In the genomic region with DNA sequence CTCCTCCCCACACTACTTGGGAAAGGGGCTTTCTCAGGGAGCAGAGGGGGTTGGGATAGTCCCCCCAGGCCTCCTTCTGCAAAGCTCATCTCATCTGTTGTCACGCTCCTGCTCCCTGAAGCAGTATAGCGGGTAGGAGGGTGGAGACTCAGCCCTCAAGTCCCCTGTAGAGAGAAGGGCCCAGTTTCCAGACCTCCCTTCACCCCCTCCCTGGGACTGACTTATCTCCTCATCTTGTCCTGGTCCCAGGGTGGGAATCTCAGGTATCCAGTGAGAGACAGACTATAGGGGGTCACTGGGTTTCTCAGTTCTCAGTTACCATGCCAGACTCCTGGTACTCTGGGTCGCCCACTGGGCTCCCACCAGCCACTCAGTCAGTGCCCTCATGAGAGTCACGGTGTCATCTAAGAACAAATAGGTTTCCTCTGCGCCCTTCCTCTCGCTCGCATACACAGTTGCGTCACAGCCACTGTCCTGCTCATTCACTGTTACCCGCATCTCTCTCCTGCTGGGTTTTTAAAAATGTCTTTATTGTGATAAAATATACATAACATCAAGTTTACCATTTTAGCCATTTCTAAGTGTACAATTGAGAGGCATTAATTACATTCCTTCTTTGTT, we compare ENCODE assay signal across 2 cellular contexts.
TF ChIP-seq lines count a peak whose summit lies in the region.

No MANE protein-coding gene starts in this region.

TF ChIP-seq in SK-N-SH, 30 proteins besides CTCF, POLR2A, EP300 and RAD21:
- TF ChIP-seq MAX (IDR thresholded peaks at IDR 0.05; ENCODE audit: low read depth), result no peak
- no peak for TF ChIP-seq FOSL2 (IDR thresholded peaks at IDR 0.05; ENCODE audit: borderline replicate concordance, low read depth)
- no peak for TF ChIP-seq EZH2phosphoT487 (IDR thresholded peaks at IDR 0.05; ENCODE audit: borderline replicate concordance, low read depth)
- no peak for TF ChIP-seq TEAD4 (IDR thresholded peaks at IDR 0.05; ENCODE audit: borderline replicate concordance, insufficient read depth)
- TF ChIP-seq, protein P1, sequence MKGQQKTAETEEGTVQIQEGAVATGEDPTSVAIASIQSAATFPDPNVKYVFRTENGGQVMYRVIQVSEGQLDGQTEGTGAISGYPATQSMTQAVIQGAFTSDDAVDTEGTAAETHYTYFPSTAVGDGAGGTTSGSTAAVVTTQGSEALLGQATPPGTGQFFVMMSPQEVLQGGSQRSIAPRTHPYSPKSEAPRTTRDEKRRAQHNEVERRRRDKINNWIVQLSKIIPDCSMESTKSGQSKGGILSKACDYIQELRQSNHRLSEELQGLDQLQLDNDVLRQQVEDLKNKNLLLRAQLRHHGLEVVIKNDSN (IDR thresholded peaks at IDR 0.05; ENCODE audit: borderline replicate concordance, low read depth), result no peak
- no peak for TF ChIP-seq YY1 (IDR thresholded peaks at IDR 0.05; ENCODE audit: low read depth)
- TF ChIP-seq, protein P2, sequence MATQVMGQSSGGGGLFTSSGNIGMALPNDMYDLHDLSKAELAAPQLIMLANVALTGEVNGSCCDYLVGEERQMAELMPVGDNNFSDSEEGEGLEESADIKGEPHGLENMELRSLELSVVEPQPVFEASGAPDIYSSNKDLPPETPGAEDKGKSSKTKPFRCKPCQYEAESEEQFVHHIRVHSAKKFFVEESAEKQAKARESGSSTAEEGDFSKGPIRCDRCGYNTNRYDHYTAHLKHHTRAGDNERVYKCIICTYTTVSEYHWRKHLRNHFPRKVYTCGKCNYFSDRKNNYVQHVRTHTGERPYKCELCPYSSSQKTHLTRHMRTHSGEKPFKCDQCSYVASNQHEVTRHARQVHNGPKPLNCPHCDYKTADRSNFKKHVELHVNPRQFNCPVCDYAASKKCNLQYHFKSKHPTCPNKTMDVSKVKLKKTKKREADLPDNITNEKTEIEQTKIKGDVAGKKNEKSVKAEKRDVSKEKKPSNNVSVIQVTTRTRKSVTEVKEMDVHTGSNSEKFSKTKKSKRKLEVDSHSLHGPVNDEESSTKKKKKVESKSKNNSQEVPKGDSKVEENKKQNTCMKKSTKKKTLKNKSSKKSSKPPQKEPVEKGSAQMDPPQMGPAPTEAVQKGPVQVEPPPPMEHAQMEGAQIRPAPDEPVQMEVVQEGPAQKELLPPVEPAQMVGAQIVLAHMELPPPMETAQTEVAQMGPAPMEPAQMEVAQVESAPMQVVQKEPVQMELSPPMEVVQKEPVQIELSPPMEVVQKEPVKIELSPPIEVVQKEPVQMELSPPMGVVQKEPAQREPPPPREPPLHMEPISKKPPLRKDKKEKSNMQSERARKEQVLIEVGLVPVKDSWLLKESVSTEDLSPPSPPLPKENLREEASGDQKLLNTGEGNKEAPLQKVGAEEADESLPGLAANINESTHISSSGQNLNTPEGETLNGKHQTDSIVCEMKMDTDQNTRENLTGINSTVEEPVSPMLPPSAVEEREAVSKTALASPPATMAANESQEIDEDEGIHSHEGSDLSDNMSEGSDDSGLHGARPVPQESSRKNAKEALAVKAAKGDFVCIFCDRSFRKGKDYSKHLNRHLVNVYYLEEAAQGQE (IDR thresholded peaks at IDR 0.05; ENCODE audit: low read depth, low read length), result no peak
- TF ChIP-seq TCF12 (IDR thresholded peaks at IDR 0.05), result no peak
- no peak for TF ChIP-seq NFIC (IDR thresholded peaks at IDR 0.05; ENCODE audit: borderline replicate concordance)
- no peak for TF ChIP-seq TAF1 (IDR thresholded peaks at IDR 0.05; ENCODE audit: borderline replicate concordance, low read depth, low read length)
- no peak for TF ChIP-seq CHD2 (IDR thresholded peaks at IDR 0.05; ENCODE audit: low read length, partially characterized antibody)
- no peak for TF ChIP-seq FOXM1 (IDR thresholded peaks at IDR 0.05; ENCODE audit: low read depth)
- TF ChIP-seq MEF2A (IDR thresholded peaks at IDR 0.05; ENCODE audit: borderline replicate concordance, low read depth), result no peak
- TF ChIP-seq GATA2 (CRISPR knock-in tag; IDR thresholded peaks at IDR 0.05), result no peak
- no peak for TF ChIP-seq GABPA (IDR thresholded peaks at IDR 0.05; ENCODE audit: low read depth)
- TF ChIP-seq, protein P3, sequence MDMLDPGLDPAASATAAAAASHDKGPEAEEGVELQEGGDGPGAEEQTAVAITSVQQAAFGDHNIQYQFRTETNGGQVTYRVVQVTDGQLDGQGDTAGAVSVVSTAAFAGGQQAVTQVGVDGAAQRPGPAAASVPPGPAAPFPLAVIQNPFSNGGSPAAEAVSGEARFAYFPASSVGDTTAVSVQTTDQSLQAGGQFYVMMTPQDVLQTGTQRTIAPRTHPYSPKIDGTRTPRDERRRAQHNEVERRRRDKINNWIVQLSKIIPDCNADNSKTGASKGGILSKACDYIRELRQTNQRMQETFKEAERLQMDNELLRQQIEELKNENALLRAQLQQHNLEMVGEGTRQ (IDR thresholded peaks at IDR 0.05; ENCODE audit: borderline replicate concordance, low read depth, low read length), result no peak
- no peak for TF ChIP-seq PBX3 (IDR thresholded peaks at IDR 0.05)

TF ChIP-seq in SK-N-SH treated with all-trans-retinoic acid at 6 μM for 48 hours, 23 proteins besides CTCF, POLR2A, EP300 and RAD21:
- no peak for TF ChIP-seq ESRRG (CRISPR knock-in tag; IDR thresholded peaks at IDR 0.05)
- no peak for TF ChIP-seq GLIS3 (CRISPR knock-in tag; IDR thresholded peaks at IDR 0.05)
- TF ChIP-seq, protein P4, sequence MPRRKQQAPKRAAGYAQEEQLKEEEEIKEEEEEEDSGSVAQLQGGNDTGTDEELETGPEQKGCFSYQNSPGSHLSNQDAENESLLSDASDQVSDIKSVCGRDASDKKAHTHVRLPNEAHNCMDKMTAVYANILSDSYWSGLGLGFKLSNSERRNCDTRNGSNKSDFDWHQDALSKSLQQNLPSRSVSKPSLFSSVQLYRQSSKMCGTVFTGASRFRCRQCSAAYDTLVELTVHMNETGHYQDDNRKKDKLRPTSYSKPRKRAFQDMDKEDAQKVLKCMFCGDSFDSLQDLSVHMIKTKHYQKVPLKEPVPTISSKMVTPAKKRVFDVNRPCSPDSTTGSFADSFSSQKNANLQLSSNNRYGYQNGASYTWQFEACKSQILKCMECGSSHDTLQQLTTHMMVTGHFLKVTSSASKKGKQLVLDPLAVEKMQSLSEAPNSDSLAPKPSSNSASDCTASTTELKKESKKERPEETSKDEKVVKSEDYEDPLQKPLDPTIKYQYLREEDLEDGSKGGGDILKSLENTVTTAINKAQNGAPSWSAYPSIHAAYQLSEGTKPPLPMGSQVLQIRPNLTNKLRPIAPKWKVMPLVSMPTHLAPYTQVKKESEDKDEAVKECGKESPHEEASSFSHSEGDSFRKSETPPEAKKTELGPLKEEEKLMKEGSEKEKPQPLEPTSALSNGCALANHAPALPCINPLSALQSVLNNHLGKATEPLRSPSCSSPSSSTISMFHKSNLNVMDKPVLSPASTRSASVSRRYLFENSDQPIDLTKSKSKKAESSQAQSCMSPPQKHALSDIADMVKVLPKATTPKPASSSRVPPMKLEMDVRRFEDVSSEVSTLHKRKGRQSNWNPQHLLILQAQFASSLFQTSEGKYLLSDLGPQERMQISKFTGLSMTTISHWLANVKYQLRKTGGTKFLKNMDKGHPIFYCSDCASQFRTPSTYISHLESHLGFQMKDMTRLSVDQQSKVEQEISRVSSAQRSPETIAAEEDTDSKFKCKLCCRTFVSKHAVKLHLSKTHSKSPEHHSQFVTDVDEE (CRISPR knock-in tag; IDR thresholded peaks at IDR 0.05), result no peak
- no peak for TF ChIP-seq SNAI2 (CRISPR knock-in tag; IDR thresholded peaks at IDR 0.05)
- TF ChIP-seq, protein P5, sequence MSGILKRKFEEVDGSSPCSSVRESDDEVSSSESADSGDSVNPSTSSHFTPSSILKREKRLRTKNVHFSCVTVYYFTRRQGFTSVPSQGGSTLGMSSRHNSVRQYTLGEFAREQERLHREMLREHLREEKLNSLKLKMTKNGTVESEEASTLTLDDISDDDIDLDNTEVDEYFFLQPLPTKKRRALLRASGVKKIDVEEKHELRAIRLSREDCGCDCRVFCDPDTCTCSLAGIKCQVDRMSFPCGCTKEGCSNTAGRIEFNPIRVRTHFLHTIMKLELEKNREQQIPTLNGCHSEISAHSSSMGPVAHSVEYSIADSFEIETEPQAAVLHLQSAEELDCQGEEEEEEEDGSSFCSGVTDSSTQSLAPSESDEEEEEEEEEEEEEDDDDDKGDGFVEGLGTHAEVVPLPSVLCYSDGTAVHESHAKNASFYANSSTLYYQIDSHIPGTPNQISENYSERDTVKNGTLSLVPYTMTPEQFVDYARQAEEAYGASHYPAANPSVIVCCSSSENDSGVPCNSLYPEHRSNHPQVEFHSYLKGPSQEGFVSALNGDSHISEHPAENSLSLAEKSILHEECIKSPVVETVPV (CRISPR knock-in tag; IDR thresholded peaks at IDR 0.05), result no peak
- no peak for TF ChIP-seq ZFP30 (CRISPR knock-in tag; IDR thresholded peaks at IDR 0.05)
- no peak for TF ChIP-seq CSDC2 (CRISPR knock-in tag; IDR thresholded peaks at IDR 0.05)
- TF ChIP-seq TCF4 (CRISPR knock-in tag; IDR thresholded peaks at IDR 0.05; ENCODE audit: borderline replicate concordance), result no peak
- TF ChIP-seq ISL1 (CRISPR knock-in tag; IDR thresholded peaks at IDR 0.05), result no peak
- no peak for TF ChIP-seq BACH2 (CRISPR knock-in tag; IDR thresholded peaks at IDR 0.05; ENCODE audit: borderline replicate concordance)
- no peak for TF ChIP-seq ZC3H10 (CRISPR knock-in tag; IDR thresholded peaks at IDR 0.05)
- TF ChIP-seq ZFP3 (CRISPR knock-in tag; IDR thresholded peaks at IDR 0.05), result no peak
- TF ChIP-seq OSR1 (CRISPR knock-in tag; IDR thresholded peaks at IDR 0.05), result no peak
- no peak for TF ChIP-seq TOX (CRISPR knock-in tag; IDR thresholded peaks at IDR 0.05; ENCODE audit: borderline replicate concordance)
- TF ChIP-seq PPARA (CRISPR knock-in tag; IDR thresholded peaks at IDR 0.05; ENCODE audit: borderline replicate concordance), result no peak
- TF ChIP-seq, protein P6, sequence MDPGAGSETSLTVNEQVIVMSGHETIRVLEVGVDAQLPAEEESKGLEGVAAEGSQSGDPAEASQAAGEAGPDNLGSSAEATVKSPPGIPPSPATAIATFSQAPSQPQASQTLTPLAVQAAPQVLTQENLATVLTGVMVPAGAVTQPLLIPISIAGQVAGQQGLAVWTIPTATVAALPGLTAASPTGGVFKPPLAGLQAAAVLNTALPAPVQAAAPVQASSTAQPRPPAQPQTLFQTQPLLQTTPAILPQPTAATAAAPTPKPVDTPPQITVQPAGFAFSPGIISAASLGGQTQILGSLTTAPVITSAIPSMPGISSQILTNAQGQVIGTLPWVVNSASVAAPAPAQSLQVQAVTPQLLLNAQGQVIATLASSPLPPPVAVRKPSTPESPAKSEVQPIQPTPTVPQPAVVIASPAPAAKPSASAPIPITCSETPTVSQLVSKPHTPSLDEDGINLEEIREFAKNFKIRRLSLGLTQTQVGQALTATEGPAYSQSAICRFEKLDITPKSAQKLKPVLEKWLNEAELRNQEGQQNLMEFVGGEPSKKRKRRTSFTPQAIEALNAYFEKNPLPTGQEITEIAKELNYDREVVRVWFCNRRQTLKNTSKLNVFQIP (CRISPR knock-in tag; IDR thresholded peaks at IDR 0.05; ENCODE audit: borderline replicate concordance, low read depth), result no peak
- TF ChIP-seq ZNF565 (CRISPR knock-in tag; conservative IDR thresholded peaks at IDR 0.05; ENCODE audit: low read depth), result no peak
- TF ChIP-seq ZNF70 (CRISPR knock-in tag; IDR thresholded peaks at IDR 0.05), result no peak
- TF ChIP-seq ARNTL (CRISPR knock-in tag; IDR thresholded peaks at IDR 0.05; ENCODE audit: borderline replicate concordance, low read depth), result no peak
